In the genomic region with DNA sequence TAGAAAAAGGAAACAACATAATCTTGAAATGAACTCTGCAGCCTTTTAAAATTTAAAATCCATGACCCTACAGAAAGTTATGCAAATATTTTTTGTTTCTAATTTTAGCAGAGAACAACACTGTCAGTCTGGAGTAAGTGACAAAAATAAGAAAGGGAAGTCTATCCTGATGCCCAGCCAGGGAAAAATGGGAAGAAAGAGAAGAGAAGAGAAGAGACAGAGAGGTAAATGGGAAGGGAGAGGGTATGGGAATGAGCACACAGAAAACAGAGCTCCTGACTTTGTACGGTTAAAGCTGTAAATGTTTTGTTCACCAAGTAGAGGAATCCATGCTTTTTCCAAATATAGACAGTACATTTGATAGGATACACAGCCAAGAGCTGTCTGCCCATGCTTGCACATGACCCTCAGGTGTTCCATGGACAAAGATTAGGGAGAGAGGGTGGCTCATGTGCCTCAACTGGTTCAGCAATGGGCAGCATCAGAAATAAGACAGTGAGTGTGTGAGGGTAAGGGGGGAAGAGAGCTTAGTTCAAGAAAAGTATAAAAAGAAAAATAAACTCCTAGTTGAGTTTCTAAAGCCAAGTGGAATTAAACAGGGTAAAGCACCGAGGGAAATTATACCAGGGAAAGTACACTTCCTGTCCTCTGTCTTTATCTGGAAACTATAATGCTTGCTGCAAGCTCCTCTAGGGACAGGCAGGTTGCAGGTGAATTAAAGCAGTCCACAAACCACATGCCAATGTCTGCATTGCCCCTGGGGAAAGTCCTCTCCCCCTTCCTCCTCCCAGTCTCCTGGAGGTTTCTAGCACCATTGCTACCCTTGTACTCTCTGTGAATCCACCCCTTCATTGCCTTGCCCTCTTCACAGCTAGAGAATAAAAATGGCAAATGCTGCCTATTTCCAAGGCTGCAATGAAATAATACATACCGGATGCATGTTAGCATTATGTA, we compare ENCODE assay signal across 9 cellular contexts. TPM values are rescaled to one million over a fixed set of nuclear protein-coding genes. Genes with fewer than 3 reads are reported as not detected.
A peak's percentile ranks its signal among the peaks of the same experiment; 100 is the strongest.
DNase-seq lines count a peak whose midpoint lies in the region; ATAC-seq and TF ChIP-seq lines count a peak whose summit lies in the region.
"Had no signal": no experiment of that assay in that cellular context is flagged by ENCODE, and none has a peak within 500 bp of the region (broad histone marks: within the 10 kb centered on the region; RNA-seq: fewer than 3 reads in every experiment).

No MANE protein-coding gene starts in this region.

- peak overlapping the region; percentile 58 to 97 (median 92) for H3K27ac Mint-ChIP-seq in CD8-positive, alpha-beta memory T cell

- no peaks in the 10 kb centered on the region for H3K9me3 ChIP-seq in CD8-positive, alpha-beta memory T cell (ENCODE audit: low read length)
- no peaks in the 10 kb centered on the region for H3K9me3 ChIP-seq in effector memory CD4-positive, alpha-beta T cell (ENCODE audit: control insufficient read depth, low read length)
- H3K9me3 ChIP-seq in ovary = no peaks in the 10 kb centered on the region

- H3K27ac ChIP-seq in CD8-positive, alpha-beta memory T cell (ENCODE audit: low read depth, low read length) = no peak overlapping the region
- peak overlapping the region; percentile 56 for H3K27ac ChIP-seq in effector memory CD4-positive, alpha-beta T cell (ENCODE audit: insufficient read depth, low read length, poor library complexity, severe bottlenecking)
- peak overlapping the region; percentile 39 to 51 for H3K27ac ChIP-seq in ovary

- DNase-seq in CD8-positive, alpha-beta memory T cell = no peak
- DNase-seq in NCI-H69 (lab: John Stamatoyannopoulos, UW) (peak; percentile 83), ovary (no peak), anterior cingulate cortex (lab: John Stamatoyannopoulos, UW) (no peak)
- DNase-seq in effector memory CD4-positive, alpha-beta T cell = no peak
- DNase-seq: mesendoderm had no signal

- CTCF ChIA-PET in CD8-positive, alpha-beta memory T cell (lab: Charles Lee) = interaction anchor here (0.8 to 8.1 kb wide), 5 partner anchors 9 to 118 kb away, joined by 3 to 127 read pairs (median 3); a partner anchor contains a TSS

- H3K9me3 Mint-ChIP-seq in CD8-positive, alpha-beta memory T cell = no peaks in the 10 kb centered on the region

- H3K4me3 ChIP-seq in CD8-positive, alpha-beta memory T cell (ENCODE audit: low read length) = peak overlapping the region; percentile 16
- H3K4me3 ChIP-seq in effector memory CD4-positive, alpha-beta T cell (ENCODE audit: insufficient read depth, low read depth, low read length, poor library complexity, severe bottlenecking) = peak overlapping the region; percentile 29
- H3K4me3 ChIP-seq in ovary = no peak overlapping the region

- ATAC-seq in HG02759 (IDR thresholded peaks at IDR 0.05; ENCODE audit: unreplicated experiment) (no peak), HG03571 (IDR thresholded peaks at IDR 0.05; ENCODE audit: unreplicated experiment) (no peak), GM18502 (IDR thresholded peaks at IDR 0.05; ENCODE audit: poor library complexity, unreplicated experiment) (no peak)

- no peaks in the 10 kb centered on the region for H3K27me3 Mint-ChIP-seq in CD8-positive, alpha-beta memory T cell

- 20 to 26% (median 24%) methylated on average over 3 of the region's 3 CpGs for WGBS in ovary, 3 donors

- peaks cover 69% of the 10 kb centered on the region for H3K4me1 ChIP-seq in CD8-positive, alpha-beta memory T cell (ENCODE audit: insufficient read depth, low read length)
- peaks cover 55% of the 10 kb centered on the region for H3K4me1 ChIP-seq in effector memory CD4-positive, alpha-beta T cell (ENCODE audit: control insufficient read depth, insufficient read depth, low read length, poor library complexity, severe bottlenecking)
- H3K4me1 ChIP-seq in ovary (ENCODE audit: insufficient read depth) = peaks cover 36% of the 10 kb centered on the region

- peaks cover 0 to under 1% (median 0%) of the 10 kb centered on the region in 3 donors for H3K36me3 Mint-ChIP-seq in CD8-positive, alpha-beta memory T cell

- H3K36me3 ChIP-seq in CD8-positive, alpha-beta memory T cell (ENCODE audit: insufficient read depth, low read length) = no peaks in the 10 kb centered on the region
- no peaks in the 10 kb centered on the region for H3K36me3 ChIP-seq in effector memory CD4-positive, alpha-beta T cell (ENCODE audit: control insufficient read depth, insufficient read depth, low read length)
- no peaks in the 10 kb centered on the region for H3K36me3 ChIP-seq in ovary

- POLR2A ChIA-PET in CD8-positive, alpha-beta memory T cell (lab: Charles Lee) = interaction anchor here (1.2 to 2.6 kb wide), 2 partner anchors 30 to 472 kb away, joined by 3 to 22 read pairs; a partner anchor contains a TSS

- H3K4me1 Mint-ChIP-seq in CD8-positive, alpha-beta memory T cell = peaks cover 75 to 80% (median 75%) of the 10 kb centered on the region in 3 donors

- peak overlapping the region; percentile 57 to 87 (median 82) for H3K4me3 Mint-ChIP-seq in CD8-positive, alpha-beta memory T cell

- no peak for TF ChIP-seq POLR2A in ovary (IDR thresholded peaks at IDR 0.05)

- no peak for TF ChIP-seq EP300 in ovary (IDR thresholded peaks at IDR 0.05)

- TF ChIP-seq CTCF in ovary (IDR thresholded peaks at IDR 0.05) = no peak

- intact Hi-C loops in ovary (cut with DNase I) = no loop called here

- H3K27me3 ChIP-seq in CD8-positive, alpha-beta memory T cell (ENCODE audit: insufficient read depth, low read length, poor library complexity, severe bottlenecking) = no peaks in the 10 kb centered on the region
- no peaks in the 10 kb centered on the region for H3K27me3 ChIP-seq in effector memory CD4-positive, alpha-beta T cell (replicated peaks; ENCODE audit: control insufficient read depth, insufficient read depth, low read length, poor library complexity, severe bottlenecking)
- no peaks in the 10 kb centered on the region for H3K27me3 ChIP-seq in ovary

RNA-seq across cellular contexts. Expression of a gene that starts 30.0 kb away (rescaled TPM):
- 10 to 100 TPM; 12.6 to 12.9 TPM for total RNA-seq in CD8-positive, alpha-beta memory T cell
- 19.9 TPM for polyA plus RNA-seq in CD8-positive, alpha-beta memory T cell
- 100 to 1,000 TPM in 3 of 7 donors, 10 to 100 TPM in 4; 37.0 to 217 (median 92.0) TPM for total RNA-seq in ovary
- 10 to 100 TPM; 60.6 to 61.7 TPM for polyA plus RNA-seq in ovary
